Comparison of ENCODE assay signal across 10 cellular contexts in the genomic region with DNA sequence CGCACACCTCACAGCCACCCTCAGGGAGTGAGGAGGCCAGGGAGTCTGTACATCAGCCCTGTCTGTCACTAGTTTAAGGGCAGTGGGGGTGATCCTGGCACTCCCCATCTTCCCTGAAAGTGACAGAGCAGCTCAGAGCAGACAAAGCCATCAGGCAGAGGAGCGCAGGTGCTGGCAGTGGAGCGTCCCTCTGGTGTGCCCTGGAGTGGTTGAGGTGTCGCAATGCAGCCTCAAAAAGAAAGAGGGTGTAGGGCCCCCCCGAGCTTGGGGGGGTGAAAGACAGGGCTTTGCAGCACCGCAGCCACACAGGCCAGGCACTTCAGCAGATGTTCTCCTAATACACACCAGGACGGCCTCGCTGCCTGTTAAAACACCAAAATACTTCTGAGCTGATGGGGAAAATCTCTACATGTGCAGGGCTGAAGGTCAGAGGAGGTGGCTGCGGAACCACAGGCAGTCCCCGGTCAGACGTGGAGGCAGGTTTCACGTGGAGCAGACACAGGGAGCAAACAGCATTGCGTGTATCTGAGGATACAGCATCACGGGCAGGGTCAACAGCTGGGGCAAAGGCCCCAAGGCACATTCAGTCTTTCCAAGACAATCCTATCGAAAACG.
A peak's percentile ranks its signal among the peaks of the same experiment; 100 is the strongest.
DNase-seq lines count a peak whose midpoint lies in the region; ATAC-seq and TF ChIP-seq lines count a peak whose summit lies in the region.
"Had no signal": no experiment of that assay in that cellular context is flagged by ENCODE, and none has a peak within 500 bp of the region (broad histone marks: within the 10 kb centered on the region; RNA-seq: fewer than 3 reads in every experiment).

No MANE protein-coding gene starts in this region.

- DNase-seq in activated CD8-positive, alpha-beta memory T cell treated with anti-CD3 and anti-CD28 coated beads for 24 hours, result peak; percentile 77
- DNase-seq in activated CD8-positive, alpha-beta memory T cell treated with anti-CD3 and anti-CD28 coated beads, Interleukin-2, amount 50 U/mL, for 48 hours, result no peak
- DNase-seq in NOMO-1 treated with dmso at 0.1 percent for 144 hours (lab: John Stamatoyannopoulos, UW; ENCODE audit: unreplicated experiment), result peak; percentile 36
- peak; percentile 55 to 74 for DNase-seq in central memory CD8-positive, alpha-beta T cell (ENCODE audit: low spot score in 2 of 2)
- no peak for DNase-seq in NCI-H446 (lab: John Stamatoyannopoulos, UW)
- DNase-seq in NCI-H2029 treated with DMSO at 0.1 percent for 48 hours (lab: John Stamatoyannopoulos, UW), result no peak
- DNase-seq in osteocyte (ENCODE audit: extremely low spot score, unreplicated experiment), result no peak
- DNase-seq: NCI-H446 treated with DMSO at 0.1 percent for 48 hours had no signal

- TF ChIP-seq CTCF in osteocyte (IDR thresholded peaks at IDR 0.05), result no peak

- H3K27ac Mint-ChIP-seq in central memory CD8-positive, alpha-beta T cell (ENCODE audit: low read depth), result peak overlapping the region; percentile 93
- H3K27ac Mint-ChIP-seq in stimulated activated naive CD8-positive, alpha-beta T cell treated with anti-CD3 and anti-CD28 coated beads, Interleukin-15, Interleukin-2, amounts not matched to agents 100 ng/mL and 50 ng/mL, for 24 hours, result peak overlapping the region; percentile 92
- no peak overlapping the region for H3K27ac Mint-ChIP-seq in osteocyte (ENCODE audit: unreplicated experiment)

- peak overlapping the region; percentile 70 for H3K4me3 Mint-ChIP-seq in central memory CD8-positive, alpha-beta T cell
- H3K4me3 Mint-ChIP-seq in stimulated activated naive CD8-positive, alpha-beta T cell treated with anti-CD3 and anti-CD28 coated beads, Interleukin-15, Interleukin-2, amounts not matched to agents 100 ng/mL and 50 ng/mL, for 24 hours, result peak overlapping the region; percentile 51
- no peak overlapping the region for H3K4me3 Mint-ChIP-seq in osteocyte (ENCODE audit: unreplicated experiment)

- ATAC-seq in central memory CD8-positive, alpha-beta T cell (replicated peaks; ENCODE audit: extremely low read depth, poor library complexity, severe bottlenecking), result peak; percentile 69
- ATAC-seq: SK-N-SH treated with all-trans-retinoic acid at 6 μM for 48 hours had no signal

- H3K4me1 Mint-ChIP-seq in central memory CD8-positive, alpha-beta T cell, result peaks cover 97% of the 10 kb centered on the region
- H3K4me1 Mint-ChIP-seq in stimulated activated naive CD8-positive, alpha-beta T cell treated with anti-CD3 and anti-CD28 coated beads, Interleukin-15, Interleukin-2, amounts not matched to agents 100 ng/mL and 50 ng/mL, for 24 hours (ENCODE audit: low read depth), result peaks cover 94% of the 10 kb centered on the region
- H3K4me1 Mint-ChIP-seq in osteocyte (ENCODE audit: unreplicated experiment), result peaks cover 18% of the 10 kb centered on the region

- H3K27me3 Mint-ChIP-seq in central memory CD8-positive, alpha-beta T cell, result no peaks in the 10 kb centered on the region
- H3K27me3 Mint-ChIP-seq in stimulated activated naive CD8-positive, alpha-beta T cell treated with anti-CD3 and anti-CD28 coated beads, Interleukin-15, Interleukin-2, amounts not matched to agents 100 ng/mL and 50 ng/mL, for 24 hours, result no peaks in the 10 kb centered on the region
- H3K27me3 Mint-ChIP-seq in osteocyte (ENCODE audit: unreplicated experiment), result no peaks in the 10 kb centered on the region

- H3K36me3 Mint-ChIP-seq in central memory CD8-positive, alpha-beta T cell (ENCODE audit: insufficient read depth), result peaks cover 26% of the 10 kb centered on the region
- peaks cover 63% of the 10 kb centered on the region for H3K36me3 Mint-ChIP-seq in stimulated activated naive CD8-positive, alpha-beta T cell treated with anti-CD3 and anti-CD28 coated beads, Interleukin-15, Interleukin-2, amounts not matched to agents 100 ng/mL and 50 ng/mL, for 24 hours (ENCODE audit: low read depth)
- no peaks in the 10 kb centered on the region for H3K36me3 Mint-ChIP-seq in osteocyte (ENCODE audit: unreplicated experiment)

- H3K9me3 Mint-ChIP-seq in central memory CD8-positive, alpha-beta T cell, result no peaks in the 10 kb centered on the region
- peaks cover 23% of the 10 kb centered on the region for H3K9me3 Mint-ChIP-seq in stimulated activated naive CD8-positive, alpha-beta T cell treated with anti-CD3 and anti-CD28 coated beads, Interleukin-15, Interleukin-2, amounts not matched to agents 100 ng/mL and 50 ng/mL, for 24 hours
- peaks cover 6% of the 10 kb centered on the region for H3K9me3 Mint-ChIP-seq in osteocyte (ENCODE audit: unreplicated experiment)

Comparison
In these comparisons a context has a peak if more than half of its experiments do, and no peak if none do; other contexts are left out.
1. DNase-seq: peak in activated CD8-positive, alpha-beta memory T cell treated with anti-CD3 and anti-CD28 coated beads for 24 hours (single experiment), NOMO-1 treated with dmso at 0.1 percent for 144 hours (single experiment) and central memory CD8-positive, alpha-beta T cell (2 of 2); none in activated CD8-positive, alpha-beta memory T cell treated with anti-CD3 and anti-CD28 coated beads, Interleukin-2, amount 50 U/mL, for 48 hours (single experiment), NCI-H446 (0 of 2), NCI-H2029 treated with DMSO at 0.1 percent for 48 hours (single experiment) and osteocyte (single experiment).